In genomic region chr12:116701432-116701831, GRCh38 we compare ENCODE assay signal across 10 cellular contexts.
"Had no signal": no experiment of that assay in that cellular context is flagged by ENCODE, and none has a peak within 500 bp of the region (broad histone marks: within the 10 kb centered on the region; RNA-seq: fewer than 3 reads in every experiment).

No MANE protein-coding gene starts in this region.

- H3K36me3 ChIP-seq: HAP-1 had no signal

- H3K27ac ChIP-seq: GM23248 had no signal

- H3K9me3 Mint-ChIP-seq: GM23338, H9, HFFc6 had no signal

- H3K4me1 ChIP-seq: HAP-1 had no signal

- H3K4me2 ChIP-seq: GM23338 had no signal

- H3K27ac Mint-ChIP-seq: GM23338, H9, HFFc6 had no signal

- H3K9ac ChIP-seq: GM23248 had no signal

- H2AFZ ChIP-seq: GM23248, GM23338 had no signal

- ATAC-seq: GM23338, HCT116 had no signal

- H3K4me3 ChIP-seq: GM23248, GM23338, HAP-1 had no signal

- H3K9me3 ChIP-seq: HAP-1 had no signal

- DNase-seq: GM23248, GOT3, H7, H9, HCEC 1CT, HFFc6 had no signal

- H3K4me3 Mint-ChIP-seq: GM23338, H9, HFFc6 had no signal

- FAIRE-seq: H54 had no signal
